In genomic region chr13:99435116-99435515, GRCh38 we compare ENCODE assay signal across 16 cellular contexts.
DNase-seq lines count a peak whose midpoint lies in the region; ATAC-seq and TF ChIP-seq lines count a peak whose summit lies in the region.
"Had no signal": no experiment of that assay in that cellular context is flagged by ENCODE, and none has a peak within 500 bp of the region (broad histone marks: within the 10 kb centered on the region; RNA-seq: fewer than 3 reads in every experiment).

No MANE protein-coding gene starts in this region.

- peak overlapping the region; percentile 10 for H3K27ac Mint-ChIP-seq in activated CD8-positive, alpha-beta memory T cell treated with anti-CD3 and anti-CD28 coated beads, Interleukin-2, amount 10 ng/mL, durations not matched to agents 7 days and 5 days
- H3K27ac Mint-ChIP-seq in activated naive CD4-positive, alpha-beta T cell treated with anti-CD3 and anti-CD28 coated beads, Interleukin-2, amount 50 U/mL, for 72 hours: peak overlapping the region; percentile 91 to 100
- H3K27ac Mint-ChIP-seq in natural killer cell (peak overlapping the region; percentile 43 to 91), mesothelial cell of epicardium (no peak overlapping the region)

- peaks cover 73% of the 10 kb centered on the region for H3K4me1 Mint-ChIP-seq in activated CD8-positive, alpha-beta memory T cell treated with anti-CD3 and anti-CD28 coated beads, Interleukin-2, amount 10 ng/mL, durations not matched to agents 7 days and 5 days
- H3K4me1 Mint-ChIP-seq in natural killer cell (peaks cover 40 to 54% of the 10 kb centered on the region in 2 donors), mesothelial cell of epicardium (peaks cover 19% of the 10 kb centered on the region)

- H3K36me3 Mint-ChIP-seq in activated CD8-positive, alpha-beta memory T cell treated with anti-CD3 and anti-CD28 coated beads, Interleukin-2, amount 10 ng/mL, durations not matched to agents 7 days and 5 days: no peaks in the 10 kb centered on the region
- H3K36me3 Mint-ChIP-seq in activated naive CD4-positive, alpha-beta T cell treated with anti-CD3 and anti-CD28 coated beads, Interleukin-2, amount 50 U/mL, for 72 hours: peaks cover 7 to 11% of the 10 kb centered on the region in 2 donors
- H3K36me3 Mint-ChIP-seq in natural killer cell (no peaks in the 10 kb centered on the region), mesothelial cell of epicardium (no peaks in the 10 kb centered on the region)

- no peaks in the 10 kb centered on the region for H3K9me3 Mint-ChIP-seq in activated CD8-positive, alpha-beta memory T cell treated with anti-CD3 and anti-CD28 coated beads, Interleukin-2, amount 10 ng/mL, durations not matched to agents 7 days and 5 days (ENCODE audit: low read depth)
- H3K9me3 Mint-ChIP-seq in activated naive CD4-positive, alpha-beta T cell treated with anti-CD3 and anti-CD28 coated beads, Interleukin-2, amount 50 U/mL, for 72 hours: peaks cover 4% of the 10 kb centered on the region in 2 donors
- H3K9me3 Mint-ChIP-seq in natural killer cell (peaks cover 2 to 3% of the 10 kb centered on the region in 2 donors), mesothelial cell of epicardium (no peaks in the 10 kb centered on the region)

- no peak for ATAC-seq in activated CD8-positive, alpha-beta memory T cell treated with anti-CD3 and anti-CD28 coated beads, Interleukin-2, amount 10 ng/mL, durations not matched to agents 7 days and 5 days
- ATAC-seq in activated naive CD4-positive, alpha-beta T cell treated with anti-CD3 and anti-CD28 coated beads, Interleukin-2, amount 50 U/mL, for 72 hours: no peak
- ATAC-seq in natural killer cell (no peak), GM18861 (IDR thresholded peaks at IDR 0.05; ENCODE audit: unreplicated experiment) (no peak)
- ATAC-seq: A549, esophagus mucosa, gastroesophageal sphincter had no signal

- CTCF ChIA-PET in activated CD8-positive, alpha-beta memory T cell treated with anti-CD3 and anti-CD28 coated beads, Interleukin-2, amount 10 ng/mL, durations not matched to agents 7 days and 5 days (lab: Charles Lee): interaction anchor here (1.0 to 8.4 kb wide), 27 partner anchors 11 to 566 kb away, joined by 3 to 280 read pairs (median 9); partner anchors contain the start of genes CLYBL and UBAC2

- H3K4me3 Mint-ChIP-seq in activated CD8-positive, alpha-beta memory T cell treated with anti-CD3 and anti-CD28 coated beads, Interleukin-2, amount 10 ng/mL, durations not matched to agents 7 days and 5 days: no peak overlapping the region
- H3K4me3 Mint-ChIP-seq in natural killer cell (no peak overlapping the region), mesothelial cell of epicardium (no peak overlapping the region)

- TF ChIP-seq CTCF in GM10266 (IDR thresholded peaks at IDR 0.05; ENCODE audit: control insufficient read depth, insufficient read depth, low read depth, missing control alignments): peak; percentile 13
- no peak for TF ChIP-seq CTCF in natural killer cell (IDR thresholded peaks at IDR 0.05)
- TF ChIP-seq CTCF in mesothelial cell of epicardium (IDR thresholded peaks at IDR 0.05; ENCODE audit: unreplicated experiment): no peak

- no peak for DNase-seq in activated CD8-positive, alpha-beta memory T cell treated with anti-CD3 and anti-CD28 coated beads, Interleukin-2, amount 10 ng/mL, durations not matched to agents 7 days and 5 days
- no peak for DNase-seq in activated CD8-positive, alpha-beta memory T cell treated with anti-CD3 and anti-CD28 coated beads for 24 hours
- DNase-seq in GM10266 (ENCODE audit: extremely low spot score): no peak
- DNase-seq in activated naive CD4-positive, alpha-beta T cell treated with anti-CD3 and anti-CD28 coated beads, Interleukin-2, amount 50 U/mL, for 72 hours (ENCODE audit: low spot score in 2 of 2): no peak
- DNase-seq in natural killer cell: no peak
- DNase-seq in mesothelial cell of epicardium (ENCODE audit: low spot score in 2 of 2, unreplicated experiment in 2 of 2): no peak
- no peak for DNase-seq in cardiac septum (ENCODE audit: low spot score)
- DNase-seq: cerebellar nuclear complex, kidney, MM.1S, retina, uterus had no signal

- H3K27me3 Mint-ChIP-seq in activated CD8-positive, alpha-beta memory T cell treated with anti-CD3 and anti-CD28 coated beads, Interleukin-2, amount 10 ng/mL, durations not matched to agents 7 days and 5 days: peaks cover 8% of the 10 kb centered on the region
- H3K27me3 Mint-ChIP-seq in natural killer cell (ENCODE audit: low read depth in 2 of 2) (peaks cover 18 to 23% of the 10 kb centered on the region in 2 donors), mesothelial cell of epicardium (ENCODE audit: low read depth) (peaks cover 10% of the 10 kb centered on the region)

- intact Hi-C loops in natural killer cell (cut with micrococcal nuclease): loop anchor here (2.0 kb wide), 1 partner anchor 54 kb away; no protein-coding TSS in a partner anchor
- intact Hi-C loops in cardiac septum (cut with DNase I): loop anchor here (5.0 kb wide), 1 partner anchor 238 kb away; no protein-coding TSS in a partner anchor
